16 cellular contexts compared by ENCODE assay signal in the genomic region with DNA sequence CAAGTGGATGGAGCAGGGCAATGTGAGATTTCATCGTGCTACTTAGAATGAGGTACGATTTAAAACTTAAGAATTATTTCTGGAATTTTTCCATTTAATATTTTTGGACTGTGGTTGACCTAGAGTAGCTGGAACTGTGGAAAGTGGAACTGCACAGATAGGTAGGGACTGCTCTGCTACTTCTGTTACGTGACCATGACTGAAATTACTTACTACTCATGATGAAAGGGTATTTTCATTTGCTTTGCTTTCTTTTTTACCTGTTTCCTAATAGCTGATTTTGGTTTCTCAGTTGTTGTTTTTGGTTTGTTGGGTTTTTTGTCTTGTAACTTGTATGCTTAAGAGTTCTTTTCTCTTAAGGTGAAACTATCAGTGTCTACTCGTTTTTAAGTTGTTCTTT. TPM values are rescaled to one million over a fixed set of nuclear protein-coding genes. Genes with fewer than 3 reads are reported as not detected.
DNase-seq lines count a peak whose midpoint lies in the region; ATAC-seq and TF ChIP-seq lines count a peak whose summit lies in the region.
"Had no signal": no experiment of that assay in that cellular context is flagged by ENCODE, and none has a peak within 500 bp of the region (broad histone marks: within the 10 kb centered on the region; RNA-seq: fewer than 3 reads in every experiment).

No MANE protein-coding gene starts in this region.

- no peak overlapping the region for H3K4me3 Mint-ChIP-seq in progenitor cell of endocrine pancreas (ENCODE audit: low read depth)
- H3K4me3 Mint-ChIP-seq: activated T-cell treated with anti-CD3 and anti-CD28 coated beads, Interleukin-2, amount 50 U/mL, for 4 hours had no signal

- no TSS peak for BruUV-seq in A673 (replicated peaks; lab: Mats Ljungman, UMichigan)

- H3K4me1 ChIP-seq in A673 (ENCODE audit: insufficient read depth, low read length, poor library complexity, severe bottlenecking), result peaks cover 18% of the 10 kb centered on the region
- peaks cover 0 to 39% (median 7%) of the 10 kb centered on the region in 4 donors for H3K4me1 ChIP-seq in tibial artery
- H3K4me1 ChIP-seq: Caco-2, lower lobe of right lung had no signal

- CTCF ChIA-PET in A673 (lab: Charles Lee), result no interaction called here

- no peaks in the 10 kb centered on the region for H3K36me3 ChIP-seq in A673 (ENCODE audit: insufficient read depth, low read length, poor library complexity, severe bottlenecking)
- peaks cover 0 to 3% (median 0%) of the 10 kb centered on the region in 3 donors for H3K36me3 ChIP-seq in tibial artery
- H3K36me3 ChIP-seq: ovary had no signal

- H3K4me1 Mint-ChIP-seq in progenitor cell of endocrine pancreas (ENCODE audit: low read depth), result peaks cover 9% of the 10 kb centered on the region

- intact Hi-C loops in A673 (cut with micrococcal nuclease; ENCODE audit: unreplicated experiment), result no loop called here
- intact Hi-C loops in tibial artery (cut with DNase I; ENCODE audit: low total_unique reads), result no loop called here

- peak overlapping the region; percentile 15 for H3K27ac Mint-ChIP-seq in progenitor cell of endocrine pancreas

- POLR2A ChIA-PET in A673 (lab: Charles Lee; ENCODE audit: low non-redundant PET), result interaction anchor here (0.7 kb wide), 1 partner anchor 404 kb away, joined by 3 read pairs; no protein-coding TSS in a partner anchor

- TF ChIP-seq CTCF in progenitor cell of endocrine pancreas (IDR thresholded peaks at IDR 0.05; ENCODE audit: unreplicated experiment) (no peak), A673 (conservative IDR thresholded peaks at IDR 0.05; ENCODE audit: low read depth, low read length) (no peak), tibial artery (IDR thresholded peaks at IDR 0.05) (no peak)

- H3K27me3 Mint-ChIP-seq in progenitor cell of endocrine pancreas, result no peaks in the 10 kb centered on the region

- H3K27ac ChIP-seq in A673 (ENCODE audit: low read depth, low read length, poor library complexity, severe bottlenecking), result no peak overlapping the region
- H3K27ac ChIP-seq in tibial artery, result peak overlapping the region in 1 of 2 donors; percentile 20
- H3K27ac ChIP-seq: lower lobe of right lung, ovary, WERI-Rb-1 had no signal

- no peaks in the 10 kb centered on the region for H3K9me3 Mint-ChIP-seq in progenitor cell of endocrine pancreas (ENCODE audit: low read depth)
- H3K9me3 Mint-ChIP-seq: activated T-cell treated with anti-CD3 and anti-CD28 coated beads, Interleukin-2, amount 50 U/mL, for 4 hours had no signal

- ATAC-seq in GM19043 (IDR thresholded peaks at IDR 0.05; ENCODE audit: low read depth, unreplicated experiment) (peak; percentile 54), GM21737 (IDR thresholded peaks at IDR 0.05; ENCODE audit: unreplicated experiment) (peak; percentile 81), HG03108 (IDR thresholded peaks at IDR 0.05; ENCODE audit: unreplicated experiment) (peak; percentile 67)
- ATAC-seq: activated T-cell treated with anti-CD3 and anti-CD28 coated beads, Interleukin-2, amount 50 U/mL, for 4 hours; lower lobe of right lung had no signal

- H3K4me3 ChIP-seq in A673 (ENCODE audit: low read depth, low read length, poor library complexity, severe bottlenecking) (no peak overlapping the region), tibial artery (no peak overlapping the region)
- H3K4me3 ChIP-seq: lower lobe of right lung, ovary had no signal

- no peaks in the 10 kb centered on the region for H3K9me3 ChIP-seq in A673 (ENCODE audit: low read depth, low read length, poor library complexity, severe bottlenecking)
- no peaks in the 10 kb centered on the region for H3K9me3 ChIP-seq in tibial artery
- H3K9me3 ChIP-seq: Caco-2, lower lobe of right lung, ovary had no signal

- H3K27me3 ChIP-seq in A673 (replicated peaks; ENCODE audit: insufficient read depth, low read depth, low read length, poor library complexity) (no peaks in the 10 kb centered on the region), tibial artery (no peaks in the 10 kb centered on the region)
- H3K27me3 ChIP-seq: ovary had no signal

- DNase-seq in progenitor cell of endocrine pancreas (ENCODE audit: low spot score, unreplicated experiment) (no peak), medulla oblongata (ENCODE audit: extremely low spot score) (no peak), A673 (ENCODE audit: low spot score) (no peak), tibial artery (no peak)
- DNase-seq: activated T-cell treated with anti-CD3 and anti-CD28 coated beads, Interleukin-2, amount 50 U/mL, for 4 hours; Caco-2; hippocampal formation; lower lobe of right lung; NCI-H1417 treated with DMSO at 0.1 percent for 48 hours; ovary; SIG-M5; stimulated activated naive CD4-positive, alpha-beta T cell treated with Interleukin-2 at 50 U/mL for 16 hours; WERI-Rb-1 had no signal

- H3K36me3 Mint-ChIP-seq in progenitor cell of endocrine pancreas (ENCODE audit: insufficient read depth), result peaks cover 21% of the 10 kb centered on the region

RNA-seq across cellular contexts. Expression of gene UBE2E3, which starts 11.4 kb away (rescaled TPM):
- 142 and 146 TPM in 2 replicates for total RNA-seq in progenitor cell of endocrine pancreas
- total RNA-seq in A673 (2021), result 93.1 and 103 TPM in 2 replicates
